ENCODE assay signal across 13 cellular contexts in genomic region chr16:30488764-30489595, GRCh38. TPM values are rescaled to one million over a fixed set of nuclear protein-coding genes. Genes with fewer than 3 reads are reported as not detected.
DNase-seq lines count a peak whose midpoint lies in the region; ATAC-seq lines count a peak whose summit lies in the region.
"Had no signal": no experiment of that assay in that cellular context is flagged by ENCODE, and none has a peak within 500 bp of the region (broad histone marks: within the 10 kb centered on the region; RNA-seq: fewer than 3 reads in every experiment).

No MANE protein-coding gene starts in this region.

- no peak overlapping the region for H3K18ac ChIP-seq in mesendoderm (ENCODE audit: low read length)

- no peak overlapping the region for H3K4me3 ChIP-seq in CD8-positive, alpha-beta memory T cell (ENCODE audit: low read length)
- no peak overlapping the region for H3K4me3 ChIP-seq in mesendoderm (ENCODE audit: low read length)
- H3K4me3 ChIP-seq in SJCRH30: no peak overlapping the region
- H3K4me3 ChIP-seq: body of pancreas, GM12878 had no signal

- WGBS in mesendoderm (ENCODE audit: extremely low coverage, insufficient coverage, low lambda C conversion rate): no CpG with 5 or more reads among the region's 11 CpGs

- no peak overlapping the region for H4K5ac ChIP-seq in mesendoderm (ENCODE audit: low read length)

- no peaks in the 10 kb centered on the region for H3K9me3 ChIP-seq in CD8-positive, alpha-beta memory T cell (ENCODE audit: low read length)
- H3K9me3 ChIP-seq in SJCRH30 (replicated peaks): no peaks in the 10 kb centered on the region
- H3K9me3 ChIP-seq: body of pancreas, Caco-2 had no signal

- no peak overlapping the region for H3K4ac ChIP-seq in mesendoderm (ENCODE audit: low read depth, low read length)

- no peak overlapping the region for H2BK5ac ChIP-seq in mesendoderm (ENCODE audit: low read length)

- POLR2A ChIA-PET in CD8-positive, alpha-beta memory T cell (lab: Charles Lee): interaction anchor here (0.7 to 1.6 kb wide), 5 partner anchors 10 to 69 kb away, joined by 3 to 8 read pairs (median 5); partner anchors contain the start of gene ZNF764

- no peak for DNase-seq in CD8-positive, alpha-beta memory T cell
- DNase-seq in M059J (ENCODE audit: low read depth): peak; percentile 39
- DNase-seq in activated naive CD8-positive, alpha-beta T cell treated with anti-CD3 and anti-CD28 coated beads for 36 hours: no peak
- peak; percentile 46 for DNase-seq in mesendoderm
- no peak for DNase-seq in DMS 273 (lab: John Stamatoyannopoulos, UW; ENCODE audit: unreplicated experiment)
- DNase-seq in SJCRH30: no peak
- no peak for DNase-seq in DMS79 treated with DMSO at 0.1 percent for 48 hours (lab: John Stamatoyannopoulos, UW)
- DNase-seq: NCI-H1105 had no signal

- H3K23ac ChIP-seq in mesendoderm (ENCODE audit: low read length): no peak overlapping the region

- H3K27me3 Mint-ChIP-seq in CD8-positive, alpha-beta memory T cell: no peaks in the 10 kb centered on the region
- H3K27me3 Mint-ChIP-seq in activated naive CD8-positive, alpha-beta T cell treated with anti-CD3 and anti-CD28 coated beads for 36 hours: no peaks in the 10 kb centered on the region

- H2AK5ac ChIP-seq in mesendoderm (ENCODE audit: low read length): no peak overlapping the region

- no peak overlapping the region for H4K8ac ChIP-seq in mesendoderm (ENCODE audit: low read depth, low read length)

- no peak for ATAC-seq in GM21825 (IDR thresholded peaks at IDR 0.05; ENCODE audit: unreplicated experiment)
- ATAC-seq: body of pancreas had no signal

- H3K27me3 ChIP-seq in CD8-positive, alpha-beta memory T cell (ENCODE audit: insufficient read depth, low read length, poor library complexity, severe bottlenecking): no peaks in the 10 kb centered on the region
- H3K27me3 ChIP-seq in mesendoderm (ENCODE audit: insufficient read depth, low read length, poor library complexity): no peaks in the 10 kb centered on the region
- H3K27me3 ChIP-seq in SJCRH30: no peaks in the 10 kb centered on the region
- H3K27me3 ChIP-seq: body of pancreas had no signal

- H3K4me3 Mint-ChIP-seq in CD8-positive, alpha-beta memory T cell: peak overlapping the region in 1 of 7 donors; percentile 52
- no peak overlapping the region for H3K4me3 Mint-ChIP-seq in activated naive CD8-positive, alpha-beta T cell treated with anti-CD3 and anti-CD28 coated beads for 36 hours

- no peaks in the 10 kb centered on the region for H3K79me2 ChIP-seq in mesendoderm (ENCODE audit: control insufficient read depth, insufficient read depth, low read length)

- no peak overlapping the region for H2BK15ac ChIP-seq in mesendoderm (replicated peaks; ENCODE audit: low read depth)

- H3K4me2 ChIP-seq in mesendoderm (ENCODE audit: low read length): no peak overlapping the region

- peaks cover 28 to 53% (median 33%) of the 10 kb centered on the region in 3 donors for H3K4me1 Mint-ChIP-seq in CD8-positive, alpha-beta memory T cell
- H3K4me1 Mint-ChIP-seq in activated naive CD8-positive, alpha-beta T cell treated with anti-CD3 and anti-CD28 coated beads for 36 hours: peaks cover 42% of the 10 kb centered on the region

- H3K4me1 ChIP-seq in CD8-positive, alpha-beta memory T cell (ENCODE audit: insufficient read depth, low read length): peaks cover 13% of the 10 kb centered on the region
- H3K4me1 ChIP-seq in mesendoderm (ENCODE audit: control insufficient read depth, low read depth, low read length): no peaks in the 10 kb centered on the region
- H3K4me1 ChIP-seq in SJCRH30: peaks cover 2% of the 10 kb centered on the region; the same call in 1 of the 2 replicates
- H3K4me1 ChIP-seq: body of pancreas, Caco-2 had no signal

- no peak overlapping the region for H3K9ac ChIP-seq in mesendoderm (ENCODE audit: low read length)

- H3K9me3 Mint-ChIP-seq in CD8-positive, alpha-beta memory T cell: peaks cover 0 to 1% (median 0%) of the 10 kb centered on the region in 5 donors
- H3K9me3 Mint-ChIP-seq in activated naive CD8-positive, alpha-beta T cell treated with anti-CD3 and anti-CD28 coated beads for 36 hours: no peaks in the 10 kb centered on the region

- no peak overlapping the region for H3K27ac ChIP-seq in CD8-positive, alpha-beta memory T cell (ENCODE audit: low read depth, low read length)
- H3K27ac ChIP-seq in mesendoderm (ENCODE audit: low read depth, low read length) (no peak overlapping the region), SJCRH30 (no peak overlapping the region)
- H3K27ac ChIP-seq: body of pancreas had no signal

- no peak overlapping the region for H3K56ac ChIP-seq in mesendoderm (ENCODE audit: low read length)

- H3K27ac Mint-ChIP-seq in CD8-positive, alpha-beta memory T cell: peak overlapping the region in 7 of 8 donors; percentile 11 to 88 (median 75)
- H3K27ac Mint-ChIP-seq in activated naive CD8-positive, alpha-beta T cell treated with anti-CD3 and anti-CD28 coated beads for 36 hours: peak overlapping the region; percentile 58

- H3K36me3 ChIP-seq in CD8-positive, alpha-beta memory T cell (ENCODE audit: insufficient read depth, low read length): peaks cover 51% of the 10 kb centered on the region
- H3K36me3 ChIP-seq in mesendoderm (ENCODE audit: control insufficient read depth, insufficient read depth, low read length): no peaks in the 10 kb centered on the region
- H3K36me3 ChIP-seq in SJCRH30: no peaks in the 10 kb centered on the region

- no peak overlapping the region for H2BK120ac ChIP-seq in mesendoderm (ENCODE audit: low read depth, low read length)

- H3K36me3 Mint-ChIP-seq in CD8-positive, alpha-beta memory T cell: peaks cover 4 to 83% (median 14%) of the 10 kb centered on the region in 3 donors
- H3K36me3 Mint-ChIP-seq in activated naive CD8-positive, alpha-beta T cell treated with anti-CD3 and anti-CD28 coated beads for 36 hours: peaks cover 57% of the 10 kb centered on the region

- CTCF ChIA-PET in CD8-positive, alpha-beta memory T cell (lab: Charles Lee): interaction anchor here (0.8 to 2.0 kb wide), 5 partner anchors 13 to 140 kb away, joined by 3 to 7 read pairs (median 5); partner anchors contain the start of gene DCTPP1

- no peaks in the 10 kb centered on the region for H3K79me1 ChIP-seq in mesendoderm (ENCODE audit: low read length)

RNA-seq across cellular contexts. Expression of gene ITGAL, which starts 16.4 kb away (rescaled TPM):
- 100 to 1,000 TPM; 333 to 363 TPM for total RNA-seq in CD8-positive, alpha-beta memory T cell
- polyA plus RNA-seq in CD8-positive, alpha-beta memory T cell: 256 TPM
- not detected in 2 replicates for total RNA-seq in M059J (2014; rRNA removed; shearing (Covaris generic))
- 100 to 1,000 TPM; 233 to 235 TPM for total RNA-seq in activated naive CD8-positive, alpha-beta T cell treated with anti-CD3 and anti-CD28 coated beads for 36 hours
- polyA plus RNA-seq in mesendoderm (2013, experiment 1 of 2): 0.01 TPM
- polyA plus RNA-seq in mesendoderm (2013, experiment 2 of 2): 0.01 TPM
- total RNA-seq in SJCRH30 (2014; rRNA removed; shearing (Covaris generic)): not detected in 2 replicates
- polyA plus RNA-seq: neural cell had no signal

RNA-seq across cellular contexts. Expression of gene ZNF768, which starts 37.4 kb away (rescaled TPM):
- 10 to 100 TPM; 13.5 to 15.1 TPM for total RNA-seq in CD8-positive, alpha-beta memory T cell
- 2.5 TPM for polyA plus RNA-seq in CD8-positive, alpha-beta memory T cell
- total RNA-seq in M059J (2014; rRNA removed; shearing (Covaris generic)): 30.8 and 49.9 TPM in 2 replicates
- 10 to 100 TPM; 11.4 to 11.8 TPM for total RNA-seq in activated naive CD8-positive, alpha-beta T cell treated with anti-CD3 and anti-CD28 coated beads for 36 hours
- 20.2 TPM for polyA plus RNA-seq in mesendoderm (2013, experiment 1 of 2)
- polyA plus RNA-seq in mesendoderm (2013, experiment 2 of 2): 20.4 TPM
- total RNA-seq in SJCRH30 (2014; rRNA removed; shearing (Covaris generic)): 59.7 and 62.5 TPM in 2 replicates

RNA-seq across cellular contexts. Expression of gene SEPHS2, which starts 43.3 kb away (rescaled TPM):
- total RNA-seq in CD8-positive, alpha-beta memory T cell: 10 to 100 TPM; 68.2 to 71.0 TPM
- polyA plus RNA-seq in CD8-positive, alpha-beta memory T cell: 59.0 TPM
- total RNA-seq in M059J (2014; rRNA removed; shearing (Covaris generic)): 5.9 and 11.3 TPM in 2 replicates
- total RNA-seq in activated naive CD8-positive, alpha-beta T cell treated with anti-CD3 and anti-CD28 coated beads for 36 hours: 10 to 100 TPM; 80.1 to 80.6 TPM
- 36.6 TPM for polyA plus RNA-seq in mesendoderm (2013, experiment 1 of 2)
- 36.2 TPM for polyA plus RNA-seq in mesendoderm (2013, experiment 2 of 2)
- total RNA-seq in SJCRH30 (2014; rRNA removed; shearing (Covaris generic)): 18.2 and 22.9 TPM in 2 replicates

RNA-seq across cellular contexts. Expression of gene ZNF747, which starts 45.7 kb away (rescaled TPM):
- total RNA-seq in CD8-positive, alpha-beta memory T cell: 10 to 100 TPM; 13.5 to 17.0 TPM
- 8.4 TPM for polyA plus RNA-seq in CD8-positive, alpha-beta memory T cell
- total RNA-seq in M059J (2014; rRNA removed; shearing (Covaris generic)): 3.1 and 7.5 TPM in 2 replicates
- 10 to 100 TPM; 10.9 to 11.2 TPM for total RNA-seq in activated naive CD8-positive, alpha-beta T cell treated with anti-CD3 and anti-CD28 coated beads for 36 hours
- polyA plus RNA-seq in mesendoderm (2013, experiment 1 of 2): 5.4 TPM
- polyA plus RNA-seq in mesendoderm (2013, experiment 2 of 2): 5.2 TPM
- total RNA-seq in SJCRH30 (2014; rRNA removed; shearing (Covaris generic)): 11.2 and 12.0 TPM in 2 replicates

RNA-seq across cellular contexts. Expression of gene DCTPP1, which starts 59.1 kb away (rescaled TPM):
- 100 to 1,000 TPM; 174 to 175 TPM for total RNA-seq in CD8-positive, alpha-beta memory T cell
- polyA plus RNA-seq in CD8-positive, alpha-beta memory T cell: 73.7 TPM
- 32.2 and 42.9 TPM in 2 replicates for total RNA-seq in M059J (2014; rRNA removed; shearing (Covaris generic))
- total RNA-seq in activated naive CD8-positive, alpha-beta T cell treated with anti-CD3 and anti-CD28 coated beads for 36 hours: 100 to 1,000 TPM; 181 to 183 TPM
- 57.3 TPM for polyA plus RNA-seq in mesendoderm (2013, experiment 1 of 2)
- polyA plus RNA-seq in mesendoderm (2013, experiment 2 of 2): 57.8 TPM
- total RNA-seq in SJCRH30 (2014; rRNA removed; shearing (Covaris generic)): 80.0 and 88.5 TPM in 2 replicates

Comparison
In these comparisons a context has a peak if more than half of its experiments do, and no peak if none do; other contexts are left out.
1. DNase-seq: peak in M059J (single experiment) and mesendoderm (single experiment); none in CD8-positive, alpha-beta memory T cell (0 of 5), activated naive CD8-positive, alpha-beta T cell treated with anti-CD3 and anti-CD28 coated beads for 36 hours (single experiment), DMS 273 (single experiment), SJCRH30 (0 of 2) and DMS79 treated with DMSO at 0.1 percent for 48 hours (single experiment).
2. RNA of gene ITGAL, which starts 16.4 kb away (total RNA-seq): 333 to 363 TPM in CD8-positive, alpha-beta memory T cell and 233 to 235 TPM in activated naive CD8-positive, alpha-beta T cell treated with anti-CD3 and anti-CD28 coated beads for 36 hours; not detected in M059J and not detected in SJCRH30; every median in the first group is over 100 times any median in the second.